Comparison of ENCODE assay signal across 2 cellular contexts in the genomic region with DNA sequence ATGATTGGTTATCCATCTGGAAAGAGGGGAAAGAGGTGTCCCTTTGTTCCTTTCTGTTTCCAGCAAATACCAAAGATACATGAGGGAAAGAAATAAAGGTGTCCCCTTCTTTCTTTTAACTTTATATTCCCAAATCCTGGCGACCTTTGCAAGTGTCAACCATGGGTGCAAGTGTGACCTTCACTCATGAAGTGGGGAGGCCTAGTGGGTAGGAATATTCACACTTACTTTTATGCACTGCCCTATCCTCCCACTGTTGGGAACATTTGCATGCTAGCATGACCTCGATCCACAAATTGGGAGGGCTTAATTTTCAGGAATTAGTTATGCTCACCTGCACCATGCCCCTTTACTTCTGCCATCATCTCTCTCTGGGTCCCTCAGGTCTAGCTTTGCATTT.
TF ChIP-seq lines count a peak whose summit lies in the region.

No MANE protein-coding gene starts in this region.

TF ChIP-seq in HepG2, 621 proteins besides CTCF, POLR2A, EP300 and RAD21 (continued from another document):
- TF ChIP-seq ZNF616 (CRISPR knock-in tag; IDR thresholded peaks at IDR 0.05; ENCODE audit: low read depth), result peak; percentile 100
TF ChIP-seq in HepG2: peak in this region for 1.

TF ChIP-seq in H1, 55 proteins besides CTCF, POLR2A, EP300 and RAD21 (continued from another document):
- TF ChIP-seq CHD2 (IDR thresholded peaks at IDR 0.05; ENCODE audit: low read length), result no peak
- TF ChIP-seq, protein P1, sequence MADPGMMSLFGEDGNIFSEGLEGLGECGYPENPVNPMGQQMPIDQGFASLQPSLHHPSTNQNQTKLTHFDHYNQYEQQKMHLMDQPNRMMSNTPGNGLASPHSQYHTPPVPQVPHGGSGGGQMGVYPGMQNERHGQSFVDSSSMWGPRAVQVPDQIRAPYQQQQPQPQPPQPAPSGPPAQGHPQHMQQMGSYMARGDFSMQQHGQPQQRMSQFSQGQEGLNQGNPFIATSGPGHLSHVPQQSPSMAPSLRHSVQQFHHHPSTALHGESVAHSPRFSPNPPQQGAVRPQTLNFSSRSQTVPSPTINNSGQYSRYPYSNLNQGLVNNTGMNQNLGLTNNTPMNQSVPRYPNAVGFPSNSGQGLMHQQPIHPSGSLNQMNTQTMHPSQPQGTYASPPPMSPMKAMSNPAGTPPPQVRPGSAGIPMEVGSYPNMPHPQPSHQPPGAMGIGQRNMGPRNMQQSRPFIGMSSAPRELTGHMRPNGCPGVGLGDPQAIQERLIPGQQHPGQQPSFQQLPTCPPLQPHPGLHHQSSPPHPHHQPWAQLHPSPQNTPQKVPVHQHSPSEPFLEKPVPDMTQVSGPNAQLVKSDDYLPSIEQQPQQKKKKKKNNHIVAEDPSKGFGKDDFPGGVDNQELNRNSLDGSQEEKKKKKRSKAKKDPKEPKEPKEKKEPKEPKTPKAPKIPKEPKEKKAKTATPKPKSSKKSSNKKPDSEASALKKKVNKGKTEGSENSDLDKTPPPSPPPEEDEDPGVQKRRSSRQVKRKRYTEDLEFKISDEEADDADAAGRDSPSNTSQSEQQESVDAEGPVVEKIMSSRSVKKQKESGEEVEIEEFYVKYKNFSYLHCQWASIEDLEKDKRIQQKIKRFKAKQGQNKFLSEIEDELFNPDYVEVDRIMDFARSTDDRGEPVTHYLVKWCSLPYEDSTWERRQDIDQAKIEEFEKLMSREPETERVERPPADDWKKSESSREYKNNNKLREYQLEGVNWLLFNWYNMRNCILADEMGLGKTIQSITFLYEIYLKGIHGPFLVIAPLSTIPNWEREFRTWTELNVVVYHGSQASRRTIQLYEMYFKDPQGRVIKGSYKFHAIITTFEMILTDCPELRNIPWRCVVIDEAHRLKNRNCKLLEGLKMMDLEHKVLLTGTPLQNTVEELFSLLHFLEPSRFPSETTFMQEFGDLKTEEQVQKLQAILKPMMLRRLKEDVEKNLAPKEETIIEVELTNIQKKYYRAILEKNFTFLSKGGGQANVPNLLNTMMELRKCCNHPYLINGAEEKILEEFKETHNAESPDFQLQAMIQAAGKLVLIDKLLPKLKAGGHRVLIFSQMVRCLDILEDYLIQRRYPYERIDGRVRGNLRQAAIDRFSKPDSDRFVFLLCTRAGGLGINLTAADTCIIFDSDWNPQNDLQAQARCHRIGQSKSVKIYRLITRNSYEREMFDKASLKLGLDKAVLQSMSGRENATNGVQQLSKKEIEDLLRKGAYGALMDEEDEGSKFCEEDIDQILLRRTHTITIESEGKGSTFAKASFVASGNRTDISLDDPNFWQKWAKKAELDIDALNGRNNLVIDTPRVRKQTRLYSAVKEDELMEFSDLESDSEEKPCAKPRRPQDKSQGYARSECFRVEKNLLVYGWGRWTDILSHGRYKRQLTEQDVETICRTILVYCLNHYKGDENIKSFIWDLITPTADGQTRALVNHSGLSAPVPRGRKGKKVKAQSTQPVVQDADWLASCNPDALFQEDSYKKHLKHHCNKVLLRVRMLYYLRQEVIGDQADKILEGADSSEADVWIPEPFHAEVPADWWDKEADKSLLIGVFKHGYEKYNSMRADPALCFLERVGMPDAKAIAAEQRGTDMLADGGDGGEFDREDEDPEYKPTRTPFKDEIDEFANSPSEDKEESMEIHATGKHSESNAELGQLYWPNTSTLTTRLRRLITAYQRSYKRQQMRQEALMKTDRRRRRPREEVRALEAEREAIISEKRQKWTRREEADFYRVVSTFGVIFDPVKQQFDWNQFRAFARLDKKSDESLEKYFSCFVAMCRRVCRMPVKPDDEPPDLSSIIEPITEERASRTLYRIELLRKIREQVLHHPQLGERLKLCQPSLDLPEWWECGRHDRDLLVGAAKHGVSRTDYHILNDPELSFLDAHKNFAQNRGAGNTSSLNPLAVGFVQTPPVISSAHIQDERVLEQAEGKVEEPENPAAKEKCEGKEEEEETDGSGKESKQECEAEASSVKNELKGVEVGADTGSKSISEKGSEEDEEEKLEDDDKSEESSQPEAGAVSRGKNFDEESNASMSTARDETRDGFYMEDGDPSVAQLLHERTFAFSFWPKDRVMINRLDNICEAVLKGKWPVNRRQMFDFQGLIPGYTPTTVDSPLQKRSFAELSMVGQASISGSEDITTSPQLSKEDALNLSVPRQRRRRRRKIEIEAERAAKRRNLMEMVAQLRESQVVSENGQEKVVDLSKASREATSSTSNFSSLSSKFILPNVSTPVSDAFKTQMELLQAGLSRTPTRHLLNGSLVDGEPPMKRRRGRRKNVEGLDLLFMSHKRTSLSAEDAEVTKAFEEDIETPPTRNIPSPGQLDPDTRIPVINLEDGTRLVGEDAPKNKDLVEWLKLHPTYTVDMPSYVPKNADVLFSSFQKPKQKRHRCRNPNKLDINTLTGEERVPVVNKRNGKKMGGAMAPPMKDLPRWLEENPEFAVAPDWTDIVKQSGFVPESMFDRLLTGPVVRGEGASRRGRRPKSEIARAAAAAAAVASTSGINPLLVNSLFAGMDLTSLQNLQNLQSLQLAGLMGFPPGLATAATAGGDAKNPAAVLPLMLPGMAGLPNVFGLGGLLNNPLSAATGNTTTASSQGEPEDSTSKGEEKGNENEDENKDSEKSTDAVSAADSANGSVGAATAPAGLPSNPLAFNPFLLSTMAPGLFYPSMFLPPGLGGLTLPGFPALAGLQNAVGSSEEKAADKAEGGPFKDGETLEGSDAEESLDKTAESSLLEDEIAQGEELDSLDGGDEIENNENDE (IDR thresholded peaks at IDR 0.05; ENCODE audit: insufficient replicate concordance, low read length), result no peak
